ENCODE assay signal across 14 cellular contexts in the genomic region with DNA sequence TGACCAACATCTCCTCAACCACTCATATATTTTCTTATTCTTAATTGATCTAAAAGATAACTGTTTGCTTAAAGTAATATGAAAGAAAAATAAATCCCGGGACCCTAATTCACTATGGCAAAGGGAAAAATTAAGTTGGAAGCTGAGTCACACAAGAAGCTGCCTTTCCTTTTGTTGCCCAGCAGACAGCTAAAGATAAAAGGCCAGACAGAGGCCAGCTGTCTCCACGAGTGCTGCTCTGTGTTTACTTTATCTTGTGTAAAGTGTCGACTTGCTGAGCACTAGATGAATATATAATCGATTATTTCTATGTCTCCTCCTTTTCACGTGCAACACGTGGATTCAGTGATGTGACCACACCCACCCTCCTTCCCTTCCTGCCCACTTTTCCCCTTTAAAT. TPM values are rescaled to one million over a fixed set of nuclear protein-coding genes. Genes with fewer than 3 reads are reported as not detected.
DNase-seq lines count a peak whose midpoint lies in the region; ATAC-seq lines count a peak whose summit lies in the region.
"Had no signal": no experiment of that assay in that cellular context is flagged by ENCODE, and none has a peak within 500 bp of the region (broad histone marks: within the 10 kb centered on the region; RNA-seq: fewer than 3 reads in every experiment).

No MANE protein-coding gene starts in this region.

- no peak overlapping the region for H2BK12ac ChIP-seq in neuronal stem cell (ENCODE audit: low read length)

- no peak overlapping the region for H2BK15ac ChIP-seq in neuronal stem cell (ENCODE audit: low read length)

- no peak overlapping the region for H3K27ac ChIP-seq in neuronal stem cell (replicated peaks; ENCODE audit: low read length)
- H3K27ac ChIP-seq: BLaER1 treated with 17β-estradiol and CSF1 and Interleukin-3, amounts not matched to agents 10 nM and 100 nM; SK-N-MC had no signal

- no peak overlapping the region for H4K8ac ChIP-seq in neuronal stem cell (ENCODE audit: low read depth, low read length)

- H3K23ac ChIP-seq in neuronal stem cell (ENCODE audit: low read depth, low read length, poor library complexity) = no peak overlapping the region

- H3K4ac ChIP-seq in neuronal stem cell (ENCODE audit: low read length) = no peak overlapping the region

- no CpG with 5 or more reads among the region's 6 CpGs for WGBS in neuronal stem cell (ENCODE audit: extremely low coverage in 2 of 2, insufficient read length in 2 of 2, insufficient replicate concordance in 1 of 2), 2 donors

- peak overlapping the region; percentile 30 for H3K4me3 ChIP-seq in endocrine pancreas (ENCODE audit: control insufficient read depth, insufficient read depth, low read length)
- H3K4me3 ChIP-seq in neuronal stem cell (ENCODE audit: low read length in 2 of 2) = no peak overlapping the region
- H3K4me3 ChIP-seq: BLaER1 treated with 17β-estradiol and CSF1 and Interleukin-3, amounts not matched to agents 10 nM and 100 nM; SK-N-MC had no signal

- DNase-seq in NCI-H1092 (lab: John Stamatoyannopoulos, UW) = peak; percentile 65
- peak; percentile 55 for DNase-seq in NCI-H510A treated with DMSO at 0.1 percent for 48 hours (lab: John Stamatoyannopoulos, UW)
- no peak for DNase-seq in neuronal stem cell (ENCODE audit: low spot score)
- DNase-seq in AG08396 (ENCODE audit: low spot score) = no peak
- DNase-seq: activated CD8-positive, alpha-beta T cell treated with anti-CD3 and anti-CD28 coated beads for 36 hours; cerebellar nuclear complex; head of caudate nucleus; nucleus accumbens; stimulated activated CD4-positive, alpha-beta T cell treated with anti-CD3 and anti-CD28 coated beads, Interleukin-4, amount 100 ng/mL, for 4 hours had no signal

- no peaks in the 10 kb centered on the region for H3K9me3 ChIP-seq in endocrine pancreas (ENCODE audit: control insufficient read depth, low read length)
- no peaks in the 10 kb centered on the region for H3K9me3 ChIP-seq in neuronal stem cell (replicated peaks in 1 of 2; ENCODE audit: control insufficient read depth in 2 of 2, insufficient read depth in 1 of 2, low read depth in 1 of 2, low read length in 2 of 2)

- H3K79me1 ChIP-seq in neuronal stem cell (ENCODE audit: low read depth, low read length) = no peaks in the 10 kb centered on the region

- ATAC-seq in HG03196 (IDR thresholded peaks at IDR 0.05; ENCODE audit: unreplicated experiment) (no peak), GM21423 (IDR thresholded peaks at IDR 0.05; ENCODE audit: unreplicated experiment) (no peak)
- ATAC-seq: activated CD8-positive, alpha-beta T cell treated with anti-CD3 and anti-CD28 coated beads for 36 hours had no signal

- no peak overlapping the region for H3K18ac ChIP-seq in neuronal stem cell (ENCODE audit: low read length)

- H2BK120ac ChIP-seq in neuronal stem cell (ENCODE audit: low read depth, low read length) = no peak overlapping the region

- H3K27me3 ChIP-seq in endocrine pancreas (ENCODE audit: control insufficient read depth, insufficient read depth, low read length) = no peaks in the 10 kb centered on the region
- H3K27me3 ChIP-seq in neuronal stem cell (ENCODE audit: control insufficient read depth in 3 of 3, insufficient read depth in 3 of 3, low read depth in 1 of 3, low read length in 3 of 3) = no peaks in the 10 kb centered on the region
- H3K27me3 ChIP-seq: BLaER1 treated with 17β-estradiol and CSF1 and Interleukin-3, amounts not matched to agents 10 nM and 100 nM had no signal

- peak overlapping the region; percentile 7 for H2AFZ ChIP-seq in neuronal stem cell (ENCODE audit: low read length)

- H4K91ac ChIP-seq in neuronal stem cell (ENCODE audit: low read depth, low read length, poor library complexity) = no peak overlapping the region

- no peak overlapping the region for H3K9ac ChIP-seq in endocrine pancreas (ENCODE audit: control insufficient read depth, insufficient read depth, low read length)
- H3K9ac ChIP-seq in neuronal stem cell (ENCODE audit: low read depth, low read length, poor library complexity) = no peak overlapping the region
- H3K9ac ChIP-seq: BLaER1 treated with 17β-estradiol and CSF1 and Interleukin-3, amounts not matched to agents 10 nM and 100 nM had no signal

- H2AK5ac ChIP-seq in neuronal stem cell (ENCODE audit: low read depth, low read length) = no peak overlapping the region

- H3K4me1 ChIP-seq in endocrine pancreas (ENCODE audit: control insufficient read depth, insufficient read depth, low read length) (peaks cover 6% of the 10 kb centered on the region), neuronal stem cell (ENCODE audit: control insufficient read depth in 2 of 2, insufficient read depth in 1 of 2, low read depth in 1 of 2, low read length in 2 of 2) (no peaks in the 10 kb centered on the region)
- H3K4me1 ChIP-seq: BLaER1 treated with 17β-estradiol and CSF1 and Interleukin-3, amounts not matched to agents 10 nM and 100 nM had no signal

- H3K36me3 ChIP-seq in endocrine pancreas (ENCODE audit: control insufficient read depth, insufficient read depth, low read length) = no peaks in the 10 kb centered on the region
- no peaks in the 10 kb centered on the region for H3K36me3 ChIP-seq in neuronal stem cell (replicated peaks in 1 of 2; ENCODE audit: control insufficient read depth in 2 of 2, insufficient read depth in 2 of 2, low read length in 2 of 2)
- H3K36me3 ChIP-seq: BLaER1 treated with 17β-estradiol and CSF1 and Interleukin-3, amounts not matched to agents 10 nM and 100 nM had no signal

- H3K14ac ChIP-seq in neuronal stem cell (ENCODE audit: low read length) = no peak overlapping the region

- no peak overlapping the region for H2BK5ac ChIP-seq in neuronal stem cell (ENCODE audit: low read length)

- H3K4me2 ChIP-seq in neuronal stem cell (ENCODE audit: insufficient read depth, low read length, poor library complexity, severe bottlenecking) = no peak overlapping the region
- H3K4me2 ChIP-seq: BLaER1 treated with 17β-estradiol and CSF1 and Interleukin-3, amounts not matched to agents 10 nM and 100 nM had no signal

RNA-seq across cellular contexts. Expression of gene NSMCE3, which starts 52.8 kb away (rescaled TPM):
- polyA plus RNA-seq in neuronal stem cell (2013, experiment 1 of 2) = 13.4 TPM
- polyA plus RNA-seq in neuronal stem cell (2013, experiment 2 of 2) = 12.9 TPM

Comparison
In these comparisons a context has a peak if more than half of its experiments do, and no peak if none do; other contexts are left out.
1. DNase-seq: peak in NCI-H1092 (single experiment) and NCI-H510A treated with DMSO at 0.1 percent for 48 hours (single experiment); none in neuronal stem cell (single experiment) and AG08396 (single experiment).